In genomic region chr3:38649500-38650247, GRCh38 we compare ENCODE assay signal across 8 cellular contexts. TPM values are rescaled to one million over a fixed set of nuclear protein-coding genes. Genes with fewer than 3 reads are reported as not detected.
DNase-seq lines count a peak whose midpoint lies in the region; ATAC-seq, FAIRE-seq and TF ChIP-seq lines count a peak whose summit lies in the region.

SCN5A (minus strand) TSS chr3:38649687; CDS start chr3:38633307, 16,380 bp downstream.

- peak in 1 of 2 experiments; percentile 60; a peak in 1 of 3 replicates for TF ChIP-seq POLR2A in H1 (IDR thresholded peaks at IDR 0.05; ENCODE audit: control extremely low read depth in 1 of 2, low read depth in 2 of 2, low read length in 2 of 2)

- H3K4me2 ChIP-seq in H1 (ENCODE audit: insufficient read depth in 1 of 2, low read depth in 2 of 2, low read length in 2 of 2), result peak within 1 kb of the TSS; percentile 93 to 94

- CTCF ChIA-PET in H1 (lab: Charles Lee; ENCODE audit: partially characterized antibody), result interaction anchor here (3.7 to 29.3 kb wide), 3 partner anchors 7 to 129 kb away, joined by 43 to 538 read pairs (median 506); no protein-coding TSS in a partner anchor

- H2BK5ac ChIP-seq in H1 (ENCODE audit: low read depth, low read length), result peak within 1 kb of the TSS; percentile 66; the same call in 1 of the 2 replicates

- H3K36me3 ChIP-seq in H1 (ENCODE audit: control insufficient read depth in 2 of 4, insufficient read depth in 4 of 4, low read length in 3 of 4), result no peaks in the 10 kb centered on the region
- H3K36me3 ChIP-seq in mucosa of rectum (ENCODE audit: control insufficient read depth in 2 of 2, insufficient read depth in 2 of 2, low read length in 2 of 2), result no peaks in the 10 kb centered on the region

- peak within 1 kb of the TSS; percentile 2 for H3K14ac ChIP-seq in H1 (ENCODE audit: insufficient read length)

- peak within 1 kb of the TSS; percentile 90; the same call in 1 of the 2 replicates for H2BK20ac ChIP-seq in H1 (ENCODE audit: low read length)

- H3K27me3 ChIP-seq in H1 (replicated peaks in 1 of 4; ENCODE audit: control insufficient read depth in 3 of 4, extremely low read depth in 1 of 4, insufficient read depth in 3 of 4, low read length in 3 of 4) (peaks cover 0 to 47% (median 28%) of the 10 kb centered on the region in 4 experiments; a peak in 6 of 7 replicates), mucosa of rectum (ENCODE audit: control insufficient read depth in 2 of 2, insufficient read depth in 2 of 2, low read length in 2 of 2) (peaks cover 20% of the 10 kb centered on the region in 2 donors)

- H3K4me3 ChIP-seq in H1 (ENCODE audit: extremely low read depth in 1 of 4, insufficient read depth in 2 of 4, low read depth in 3 of 4, low read length in 4 of 4), result peak within 1 kb of the TSS; percentile 63 to 90 (median 74)
- H3K4me3 ChIP-seq in mucosa of rectum (ENCODE audit: low read length in 2 of 2), result peak within 1 kb of the TSS; percentile 63 to 68

- no peak within 1 kb of the TSS for H4K5ac ChIP-seq in H1 (ENCODE audit: insufficient read length, low read depth, low read length)

- peak within 1 kb of the TSS; percentile 99; the same call in 1 of the 2 replicates for H2BK12ac ChIP-seq in H1 (ENCODE audit: low read depth, low read length)

- POLR2A ChIA-PET in H1 (lab: Charles Lee; ENCODE audit: partially characterized antibody), result no interaction called here

- peak within 1 kb of the TSS; percentile 90 for H2BK15ac ChIP-seq in H1 (ENCODE audit: low read length)

- H3K79me2 ChIP-seq in H1 (ENCODE audit: control insufficient read depth in 1 of 2, insufficient read depth in 2 of 2, low read length in 2 of 2), result no peaks in the 10 kb centered on the region; a peak in 1 of 4 replicates

- peak within 1 kb of the TSS; percentile 82 for H4K8ac ChIP-seq in H1 (ENCODE audit: extremely low read depth, insufficient read depth, low read length)

- no peak within 1 kb of the TSS for H3K23ac ChIP-seq in H1 (ENCODE audit: insufficient read length)

- FAIRE-seq in H1 (lab: Jason Lieb, UNC), result no peak

- no peak within 1 kb of the TSS for H3K27ac Mint-ChIP-seq in stimulated activated effector memory CD8-positive, alpha-beta T cell treated with anti-CD3 and anti-CD28 coated beads, Interleukin-12 subunit alpha, Interleukin-12 subunit beta, amount 100 ng/mL, for 72 hours

- WGBS in H1 (ENCODE audit: extremely low coverage in 1 of 2, insufficient coverage in 1 of 2, insufficient read length in 1 of 2, insufficient replicate concordance in 2 of 2, low coverage in 1 of 2, low lambda C conversion rate in 2 of 2, missing lambda C conversion rate in 1 of 2), 2 experiments, result 11% methylated on average over 28 of the region's 76 CpGs; no CpG with 5 or more reads in 1 of the 2 experiments

- peak within 1 kb of the TSS; percentile 82 for H3K18ac ChIP-seq in H1 (ENCODE audit: extremely low read depth, low read length)

- no peaks in the 10 kb centered on the region for H3K9me3 Mint-ChIP-seq in stimulated activated effector memory CD8-positive, alpha-beta T cell treated with anti-CD3 and anti-CD28 coated beads, Interleukin-12 subunit alpha, Interleukin-12 subunit beta, amount 100 ng/mL, for 72 hours

- H3K4me1 ChIP-seq in H1 (replicated peaks in 1 of 4; ENCODE audit: control insufficient read depth in 3 of 4, insufficient read depth in 4 of 4, low read length in 3 of 4) (peaks cover 0 to 13% (median 6%) of the 10 kb centered on the region in 4 experiments; a peak in 5 of 7 replicates), mucosa of rectum (ENCODE audit: control insufficient read depth in 2 of 2, insufficient read depth in 2 of 2, low read length in 2 of 2) (peaks cover 13 to 20% of the 10 kb centered on the region in 2 donors)

- peak within 1 kb of the TSS; percentile 19 for H4K91ac ChIP-seq in H1 (replicated peaks; ENCODE audit: insufficient read length, low read length)

- H3K27ac ChIP-seq in H1 (ENCODE audit: low read depth, low read length), result no peak within 1 kb of the TSS
- no peak within 1 kb of the TSS for H3K27ac ChIP-seq in mucosa of rectum (ENCODE audit: low read depth in 2 of 2, low read length in 2 of 2)

- H3K9ac ChIP-seq in H1 (replicated peaks in 1 of 4; ENCODE audit: extremely low read depth in 1 of 4, low read depth in 3 of 4, low read length in 3 of 4) (peak within 1 kb of the TSS; percentile 20 to 57 (median 36); a peak in 6 of 7 replicates), mucosa of rectum (ENCODE audit: low read depth in 1 of 2, low read length in 2 of 2) (peak within 1 kb of the TSS; percentile 32 to 44)

- peak within 1 kb of the TSS; percentile 96 for H3K4ac ChIP-seq in H1 (replicated peaks; ENCODE audit: insufficient read length, low read depth, low read length)

- H2AFZ ChIP-seq in H1 (ENCODE audit: low read length), result 0 out of 2 replicates have a peak within 1 kb of the TSS, but pooled peaks have one; percentile 57

- no peak for TF ChIP-seq EP300 in H1 (IDR thresholded peaks at IDR 0.05; ENCODE audit: borderline replicate concordance in 1 of 2, low read depth in 2 of 2, low read length in 2 of 2)

- ATAC-seq in stimulated activated effector memory CD8-positive, alpha-beta T cell treated with anti-CD3 and anti-CD28 coated beads, Interleukin-12 subunit alpha, Interleukin-12 subunit beta, amount 100 ng/mL, for 72 hours, result peak; percentile 81
- no peak for ATAC-seq in HG03460 (IDR thresholded peaks at IDR 0.05; ENCODE audit: unreplicated experiment)

- DNase-seq in NCI-H748 (lab: John Stamatoyannopoulos, UW; ENCODE audit: unreplicated experiment) (peak; percentile 46), NCI-H748 treated with DMSO at 0.1 percent for 48 hours (lab: John Stamatoyannopoulos, UW) (no peak), LHCN-M2 (ENCODE audit: low read depth) (peak; percentile 51), H1 (ENCODE audit: low read depth in 1 of 2, low spot score in 2 of 2) (peak in 1 of 2 experiments; percentile 82)
- peak; percentile 24 to 27 for DNase-seq in activated CD4-positive, alpha-beta T cell treated with anti-CD3 and anti-CD28 coated beads, Interleukin-2, amount 50 U/mL, for 24 hours (ENCODE audit: low read depth in 1 of 2, low spot score in 1 of 2)
- peak in 1 of 2 donors; percentile 58 for DNase-seq in stimulated activated effector memory CD8-positive, alpha-beta T cell treated with anti-CD3 and anti-CD28 coated beads, Interleukin-12 subunit alpha, Interleukin-12 subunit beta, amount 100 ng/mL, for 72 hours (ENCODE audit: low spot score in 2 of 2)

- H4K20me1 ChIP-seq in H1 (replicated peaks in 1 of 2; ENCODE audit: control insufficient read depth in 1 of 2, insufficient read depth in 2 of 2, low read length in 2 of 2), result peaks cover 0 to 21% of the 10 kb centered on the region in 2 experiments

- H3K4me3 Mint-ChIP-seq in stimulated activated effector memory CD8-positive, alpha-beta T cell treated with anti-CD3 and anti-CD28 coated beads, Interleukin-12 subunit alpha, Interleukin-12 subunit beta, amount 100 ng/mL, for 72 hours, result peak within 1 kb of the TSS; percentile 63

- no peaks in the 10 kb centered on the region for H3K36me3 Mint-ChIP-seq in stimulated activated effector memory CD8-positive, alpha-beta T cell treated with anti-CD3 and anti-CD28 coated beads, Interleukin-12 subunit alpha, Interleukin-12 subunit beta, amount 100 ng/mL, for 72 hours

- no peak within 1 kb of the TSS for H2BK120ac ChIP-seq in H1 (replicated peaks; ENCODE audit: low read depth, low read length)

- no peak for TF ChIP-seq RAD21 in H1 (IDR thresholded peaks at IDR 0.05 in 1 of 2, conservative IDR thresholded peaks at IDR 0.05 in 1 of 2; ENCODE audit: low read depth in 2 of 2, low read length in 2 of 2)

- H3K9me3 ChIP-seq in H1 (ENCODE audit: insufficient read depth in 2 of 2, low read depth in 1 of 2, low read length in 1 of 2), result no peaks in the 10 kb centered on the region
- no peaks in the 10 kb centered on the region for H3K9me3 ChIP-seq in mucosa of rectum (ENCODE audit: control insufficient read depth in 2 of 2, low read length in 2 of 2)

- peaks cover 14% of the 10 kb centered on the region; the same call in 1 of the 2 replicates for H3K23me2 ChIP-seq in H1 (ENCODE audit: low read depth, low read length)

- peak within 1 kb of the TSS; percentile 13 for H3K56ac ChIP-seq in H1 (replicated peaks; ENCODE audit: insufficient read length, low read depth, low read length)

- TF ChIP-seq CTCF in H1 (IDR thresholded peaks at IDR 0.05; ENCODE audit: control extremely low read depth in 1 of 3, insufficient read depth in 1 of 3, low read depth in 1 of 3, low read length in 3 of 3), result no peak

- H3K79me1 ChIP-seq in H1 (ENCODE audit: low read depth, low read length), result 0 out of 2 replicates have a peak, but pooled peaks cover 7% of the 10 kb centered on the region

- peaks cover 6% of the 10 kb centered on the region for H3K4me1 Mint-ChIP-seq in stimulated activated effector memory CD8-positive, alpha-beta T cell treated with anti-CD3 and anti-CD28 coated beads, Interleukin-12 subunit alpha, Interleukin-12 subunit beta, amount 100 ng/mL, for 72 hours

- peak within 1 kb of the TSS; percentile 99 for H2AK5ac ChIP-seq in H1 (ENCODE audit: low read depth, low read length)

TF ChIP-seq in H1, 55 proteins besides CTCF, POLR2A, EP300 and RAD21 (continues in another document):
- TF ChIP-seq JUN (IDR thresholded peaks at IDR 0.05; ENCODE audit: low read depth, low read length) (no peak), SIN3A (conservative IDR thresholded peaks at IDR 0.05 in 1 of 2, IDR thresholded peaks at IDR 0.05 in 1 of 2; ENCODE audit: low read depth in 1 of 2, low read length in 2 of 2) (0 out of 4 replicates have a peak, but pooled peaks of 1 of the 2 experiments have one; percentile 21), CHD2 (IDR thresholded peaks at IDR 0.05; ENCODE audit: low read length) (no peak), SIX5 (IDR thresholded peaks at IDR 0.05; ENCODE audit: low read depth, low read length) (no peak), TBP (IDR thresholded peaks at IDR 0.05; ENCODE audit: low read depth, low read length) (no peak), RNF2 (IDR thresholded peaks at IDR 0.05; ENCODE audit: borderline replicate concordance, low read depth, low read length, missing control alignments, poor library complexity, severe bottlenecking) (no peak), SAP30 (IDR thresholded peaks at IDR 0.05; ENCODE audit: insufficient read depth, insufficient replicate concordance, low read length) (no peak), RFX5 (IDR thresholded peaks at IDR 0.05; ENCODE audit: borderline replicate concordance, low read depth, low read length) (no peak), GABPA (IDR thresholded peaks at IDR 0.05; ENCODE audit: borderline replicate concordance, insufficient read depth, low read length) (no peak)

RNA-seq across cellular contexts. Expression of gene SCN5A, which starts in this region (rescaled TPM):
- total RNA-seq in LHCN-M2 (2014; rRNA removed), result 39.0 and 45.9 TPM in 2 replicates
- 26.9 TPM for polyA plus RNA-seq in LHCN-M2 (2012)
- 11.4 and 16.5 TPM in 2 replicates for total RNA-seq in H1 (2021; fragmentation: NEBNext Ultra II Directional; extraction: Animal tissue kit (Norgen Biotek cat#: 25700))
- 4.8 and 6.8 TPM in 2 replicates for polyA plus RNA-seq in H1 (2011; rRNA removed)
- polyA plus RNA-seq in H1 (2011; cell fraction: cytosol; rRNA removed), result 4.0 TPM
- 14.7 TPM for polyA plus RNA-seq in H1 (2011; cell fraction: nucleus; rRNA removed)
- 4.1 to 5.5 TPM (median 4.6 TPM) in 4 replicates for polyA plus RNA-seq in H1 (2012, experiment 1 of 2)
- 2.6 TPM for polyA plus RNA-seq in H1 (2012, experiment 2 of 2)
- polyA plus RNA-seq in H1 (2013, experiment 1 of 2), result 5.3 TPM
- 5.8 TPM for polyA plus RNA-seq in H1 (2013, experiment 2 of 2)
- polyA minus RNA-seq in H1 (2011; rRNA and poly(A)+ RNA removed), result 12.6 and 14.0 TPM in 2 replicates
- 5.4 TPM for polyA minus RNA-seq in H1 (2011; cell fraction: cytosol; rRNA and poly(A)+ RNA removed)
- polyA minus RNA-seq in H1 (2011; cell fraction: nucleus; rRNA and poly(A)+ RNA removed), result 14.3 TPM
